1 cellular context compared by ENCODE assay signal in the genomic region with DNA sequence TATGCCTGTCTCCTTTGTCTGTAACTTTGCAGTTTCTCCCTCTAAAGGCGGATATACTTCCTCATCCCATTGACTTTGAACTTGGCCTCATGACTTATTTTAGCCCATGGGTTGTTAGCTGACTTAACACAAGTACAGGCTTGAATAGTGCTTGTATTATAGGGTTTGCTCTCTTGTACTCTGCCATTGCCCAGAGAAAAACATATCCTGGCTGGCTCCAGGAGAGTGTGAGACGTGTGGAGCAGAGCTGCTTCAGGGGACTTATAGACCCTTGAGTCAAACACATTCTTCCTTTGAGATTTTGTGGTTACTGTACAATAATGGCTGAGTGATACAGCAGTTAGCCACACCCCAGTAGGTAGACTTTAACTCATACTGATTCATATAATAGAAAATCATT.
TF ChIP-seq lines count a peak whose summit lies in the region.

No MANE protein-coding gene starts in this region.

TF ChIP-seq in GM23338, 12 proteins besides CTCF, POLR2A, EP300 and RAD21 (continued from another document):
- TF ChIP-seq ZNF462 (CRISPR knock-in tag; IDR thresholded peaks at IDR 0.05) = no peak
- TF ChIP-seq, protein P1, sequence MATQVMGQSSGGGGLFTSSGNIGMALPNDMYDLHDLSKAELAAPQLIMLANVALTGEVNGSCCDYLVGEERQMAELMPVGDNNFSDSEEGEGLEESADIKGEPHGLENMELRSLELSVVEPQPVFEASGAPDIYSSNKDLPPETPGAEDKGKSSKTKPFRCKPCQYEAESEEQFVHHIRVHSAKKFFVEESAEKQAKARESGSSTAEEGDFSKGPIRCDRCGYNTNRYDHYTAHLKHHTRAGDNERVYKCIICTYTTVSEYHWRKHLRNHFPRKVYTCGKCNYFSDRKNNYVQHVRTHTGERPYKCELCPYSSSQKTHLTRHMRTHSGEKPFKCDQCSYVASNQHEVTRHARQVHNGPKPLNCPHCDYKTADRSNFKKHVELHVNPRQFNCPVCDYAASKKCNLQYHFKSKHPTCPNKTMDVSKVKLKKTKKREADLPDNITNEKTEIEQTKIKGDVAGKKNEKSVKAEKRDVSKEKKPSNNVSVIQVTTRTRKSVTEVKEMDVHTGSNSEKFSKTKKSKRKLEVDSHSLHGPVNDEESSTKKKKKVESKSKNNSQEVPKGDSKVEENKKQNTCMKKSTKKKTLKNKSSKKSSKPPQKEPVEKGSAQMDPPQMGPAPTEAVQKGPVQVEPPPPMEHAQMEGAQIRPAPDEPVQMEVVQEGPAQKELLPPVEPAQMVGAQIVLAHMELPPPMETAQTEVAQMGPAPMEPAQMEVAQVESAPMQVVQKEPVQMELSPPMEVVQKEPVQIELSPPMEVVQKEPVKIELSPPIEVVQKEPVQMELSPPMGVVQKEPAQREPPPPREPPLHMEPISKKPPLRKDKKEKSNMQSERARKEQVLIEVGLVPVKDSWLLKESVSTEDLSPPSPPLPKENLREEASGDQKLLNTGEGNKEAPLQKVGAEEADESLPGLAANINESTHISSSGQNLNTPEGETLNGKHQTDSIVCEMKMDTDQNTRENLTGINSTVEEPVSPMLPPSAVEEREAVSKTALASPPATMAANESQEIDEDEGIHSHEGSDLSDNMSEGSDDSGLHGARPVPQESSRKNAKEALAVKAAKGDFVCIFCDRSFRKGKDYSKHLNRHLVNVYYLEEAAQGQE (IDR thresholded peaks at IDR 0.05; ENCODE audit: unreplicated experiment) = no peak
- no peak for TF ChIP-seq ZNF114 (CRISPR knock-in tag; IDR thresholded peaks at IDR 0.05)
- no peak for TF ChIP-seq JUNB (IDR thresholded peaks at IDR 0.05; ENCODE audit: unreplicated experiment)
- TF ChIP-seq POLR2AphosphoS5 (IDR thresholded peaks at IDR 0.05; ENCODE audit: low read depth) = no peak
